In the genomic region with DNA sequence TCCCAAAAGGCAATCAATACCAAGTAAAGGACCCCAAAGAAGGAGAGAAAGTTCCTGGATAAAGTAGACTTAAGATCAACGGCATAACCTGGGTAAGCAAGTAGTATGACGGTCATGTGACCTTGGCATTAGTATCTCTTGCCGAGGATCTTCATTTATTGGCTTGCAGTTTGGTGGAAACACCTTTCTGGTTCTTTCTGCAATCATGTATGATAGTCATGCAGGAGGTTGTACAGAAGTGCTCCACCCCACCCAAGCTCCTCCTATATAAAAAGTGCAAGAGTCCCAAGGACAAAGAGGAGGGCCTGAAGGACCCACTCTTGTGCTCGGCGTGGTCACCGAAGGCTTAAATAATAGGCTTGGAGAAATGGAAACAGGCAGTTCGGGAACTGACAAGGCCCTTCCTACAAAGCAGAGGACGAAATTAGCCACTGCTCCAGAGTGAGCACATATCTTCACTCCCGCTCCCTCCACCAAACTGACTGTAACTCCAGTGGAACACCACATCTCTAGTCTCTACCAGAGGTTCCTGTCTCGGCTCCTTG, we compare ENCODE assay signal across 8 cellular contexts. TPM values are rescaled to one million over a fixed set of nuclear protein-coding genes. Genes with fewer than 3 reads are reported as not detected.
DNase-seq lines count a peak whose midpoint lies in the region; ATAC-seq, FAIRE-seq and TF ChIP-seq lines count a peak whose summit lies in the region.

No MANE protein-coding gene starts in this region.

- peaks cover 0 to 27% of the 10 kb centered on the region in 2 donors for H3K36me3 Mint-ChIP-seq in CD4-positive, alpha-beta memory T cell
- H3K36me3 Mint-ChIP-seq in naive thymus-derived CD8-positive, alpha-beta T cell: peaks cover 0 to 30% (median 0%) of the 10 kb centered on the region in 3 donors

- peak; percentile 35 for TF ChIP-seq POLR2A in endothelial cell of umbilical vein (IDR thresholded peaks at IDR 0.05; ENCODE audit: low read depth, low read length)

- peak overlapping the region; percentile 99 for H3K27ac ChIP-seq in CD4-positive, alpha-beta memory T cell (ENCODE audit: low read depth, low read length)
- H3K27ac ChIP-seq in WERI-Rb-1 (peak overlapping the region; percentile 86), endothelial cell of umbilical vein (ENCODE audit: insufficient read depth, low read depth, low read length) (peak overlapping the region; percentile 49)

- peak; percentile 5 for ATAC-seq in HG03066 (IDR thresholded peaks at IDR 0.05; ENCODE audit: low read depth, unreplicated experiment)
- peak; percentile 5 to 11 for ATAC-seq in naive thymus-derived CD8-positive, alpha-beta T cell

- peaks cover 57% of the 10 kb centered on the region for H3K4me1 ChIP-seq in CD4-positive, alpha-beta memory T cell (ENCODE audit: insufficient read depth, low read length)
- H3K4me1 ChIP-seq in endothelial cell of umbilical vein (ENCODE audit: control insufficient read depth, extremely low read depth, insufficient read depth, low read length): peaks cover 26% of the 10 kb centered on the region

- TSS peak; percentile 31 for BruUV-seq in endothelial cell of umbilical vein (replicated peaks; lab: Mats Ljungman, UMichigan)

- peaks cover 53% of the 10 kb centered on the region for H3K79me2 ChIP-seq in endothelial cell of umbilical vein (ENCODE audit: control insufficient read depth, insufficient read depth, low read length)

- intact Hi-C loops in CD4-positive, alpha-beta memory T cell (cut with micrococcal nuclease): loop anchor here (1.0 kb wide), 1 partner anchor 8 kb away; no protein-coding TSS in a partner anchor
- intact Hi-C loops in endothelial cell of umbilical vein (cut with micrococcal nuclease): no loop called here

- CTCF ChIA-PET in CD4-positive, alpha-beta memory T cell (lab: Charles Lee; ENCODE audit: partially characterized antibody): interaction anchor here (1.3 to 1.6 kb wide), 4 partner anchors 17 to 165 kb away, joined by 4 to 6 read pairs (median 6); a partner anchor contains a TSS
- CTCF ChIA-PET in endothelial cell of umbilical vein (lab: Charles Lee): interaction anchor here (2.2 kb wide), 2 partner anchors 17 to 165 kb away, joined by 6 read pairs; no protein-coding TSS in a partner anchor

- peak overlapping the region; percentile 59 for H3K9ac ChIP-seq in endothelial cell of umbilical vein (replicated peaks; ENCODE audit: extremely low read depth, insufficient read depth, low read length)

- H3K9me3 Mint-ChIP-seq in CD4-positive, alpha-beta memory T cell: no peaks in the 10 kb centered on the region
- no peaks in the 10 kb centered on the region for H3K9me3 Mint-ChIP-seq in naive thymus-derived CD8-positive, alpha-beta T cell

- H3K27me3 ChIP-seq in CD4-positive, alpha-beta memory T cell (ENCODE audit: insufficient read depth, low read length): no peaks in the 10 kb centered on the region
- H3K27me3 ChIP-seq in WERI-Rb-1 (ENCODE audit: insufficient read depth, low read depth, severe bottlenecking): no peaks in the 10 kb centered on the region
- H3K27me3 ChIP-seq in endothelial cell of umbilical vein (ENCODE audit: control insufficient read depth in 2 of 2, insufficient read depth in 2 of 2, low read length in 2 of 2): no peaks in the 10 kb centered on the region

- peaks cover 4% of the 10 kb centered on the region for H3K36me3 ChIP-seq in CD4-positive, alpha-beta memory T cell (ENCODE audit: insufficient read depth, low read length)
- H3K36me3 ChIP-seq in WERI-Rb-1 (peaks cover 47% of the 10 kb centered on the region), endothelial cell of umbilical vein (ENCODE audit: control insufficient read depth in 2 of 2, extremely low read depth in 1 of 2, insufficient read depth in 2 of 2, low read length in 2 of 2) (no peaks in the 10 kb centered on the region)

- FAIRE-seq in endothelial cell of umbilical vein (lab: Jason Lieb, UNC): peak; percentile 65

- peaks cover 31 to 67% (median 52%) of the 10 kb centered on the region in 4 donors for H3K4me1 Mint-ChIP-seq in CD4-positive, alpha-beta memory T cell
- peaks cover 22 to 68% (median 61%) of the 10 kb centered on the region in 4 donors for H3K4me1 Mint-ChIP-seq in naive thymus-derived CD8-positive, alpha-beta T cell

- no peaks in the 10 kb centered on the region for H3K9me1 ChIP-seq in endothelial cell of umbilical vein (replicated peaks; ENCODE audit: control insufficient read depth, extremely low read depth, insufficient read depth, low read length)

- H2AFZ ChIP-seq in endothelial cell of umbilical vein (ENCODE audit: low read depth, low read length): peak overlapping the region; percentile 4

- dilution Hi-C loops in endothelial cell of umbilical vein (cut with MboI; ENCODE audit: extremely low pct_ligation_motif_present, low sequenced_read_pairs): no loop called here

- H3K4me3 Mint-ChIP-seq in CD4-positive, alpha-beta memory T cell: peak overlapping the region; percentile 90 to 97 (median 96)
- H3K4me3 Mint-ChIP-seq in naive thymus-derived CD8-positive, alpha-beta T cell: peak overlapping the region; percentile 92 to 98 (median 94)

- peak; percentile 38 to 67 (median 49) for DNase-seq in CD4-positive, alpha-beta memory T cell
- no peak for DNase-seq in WERI-Rb-1
- DNase-seq in endothelial cell of umbilical vein (ENCODE audit: low read depth, low spot score): no peak
- peak in 5 of 10 donors; percentile 4 to 50 (median 28) for DNase-seq in naive thymus-derived CD8-positive, alpha-beta T cell
- no peak for DNase-seq in stimulated activated CD8-positive, alpha-beta memory T cell treated with anti-CD3 and anti-CD28 coated beads, Interleukin-4, amount 100 ng/mL, for 48 hours
- DNase-seq in NCI-H1694 treated with DMSO at 0.1 percent for 48 hours (lab: John Stamatoyannopoulos, UW): no peak
- no peak for DNase-seq in DMS153 (lab: John Stamatoyannopoulos, UW)

- peak overlapping the region; percentile 95 to 99 (median 98) for H3K27ac Mint-ChIP-seq in CD4-positive, alpha-beta memory T cell
- H3K27ac Mint-ChIP-seq in naive thymus-derived CD8-positive, alpha-beta T cell: peak overlapping the region; percentile 94 to 99 (median 98)

- peak overlapping the region; percentile 91 for H3K4me2 ChIP-seq in endothelial cell of umbilical vein (ENCODE audit: insufficient read depth, low read length)

- H4K20me1 ChIP-seq in endothelial cell of umbilical vein (replicated peaks; ENCODE audit: control insufficient read depth, extremely low read depth, insufficient read depth, low read length): peaks cover 2% of the 10 kb centered on the region

- TF ChIP-seq CTCF in WERI-Rb-1 (IDR thresholded peaks at IDR 0.05; ENCODE audit: low read depth, low read length) (no peak), endothelial cell of umbilical vein (IDR thresholded peaks at IDR 0.05; ENCODE audit: extremely low read depth in 1 of 2, insufficient read depth in 1 of 2, low read depth in 1 of 2, low read length in 2 of 2) (no peak)

- no peaks in the 10 kb centered on the region for H3K27me3 Mint-ChIP-seq in CD4-positive, alpha-beta memory T cell
- H3K27me3 Mint-ChIP-seq in naive thymus-derived CD8-positive, alpha-beta T cell: no peaks in the 10 kb centered on the region

- no peaks in the 10 kb centered on the region for H3K9me3 ChIP-seq in CD4-positive, alpha-beta memory T cell (ENCODE audit: control insufficient read depth in 1 of 2, low read length in 2 of 2)
- H3K9me3 ChIP-seq in WERI-Rb-1 (ENCODE audit: severe bottlenecking) (no peaks in the 10 kb centered on the region), endothelial cell of umbilical vein (replicated peaks; ENCODE audit: control insufficient read depth, insufficient read depth, low read length) (no peaks in the 10 kb centered on the region)

- POLR2A ChIA-PET in CD4-positive, alpha-beta memory T cell (lab: Charles Lee; ENCODE audit: partially characterized antibody): interaction anchor here (0.6 to 2.8 kb wide), 17 partner anchors 8 to 427 kb away, joined by 3 to 11 read pairs (median 4); a partner anchor contains a TSS
- POLR2A ChIA-PET in endothelial cell of umbilical vein (lab: Charles Lee): interaction anchor here (1.1 kb wide), 1 partner anchor 102 kb away, joined by 3 read pairs; no protein-coding TSS in a partner anchor
- POLR2A ChIA-PET in naive thymus-derived CD8-positive, alpha-beta T cell (lab: Charles Lee): interaction anchor here (0.5 to 2.1 kb wide), 16 partner anchors 8 to 470 kb away, joined by 3 to 8 read pairs (median 4); a partner anchor contains a TSS

- peak overlapping the region; percentile 79 to 83 for H3K4me3 ChIP-seq in CD4-positive, alpha-beta memory T cell (ENCODE audit: low read length in 2 of 2)
- H3K4me3 ChIP-seq in WERI-Rb-1 (ENCODE audit: low read depth, low read length) (peak overlapping the region; percentile 71), endothelial cell of umbilical vein (replicated peaks in 1 of 3; ENCODE audit: insufficient read depth in 1 of 3, low read depth in 1 of 3, low read length in 3 of 3) (peak overlapping the region; percentile 2 to 91 (median 88))

RNA-seq across cellular contexts. Expression of a gene that starts 0.8 kb away (rescaled TPM):
- total RNA-seq in CD4-positive, alpha-beta memory T cell: 100 to 1,000 TPM; 134 to 136 TPM
- polyA plus RNA-seq in CD4-positive, alpha-beta memory T cell: 10 to 100 TPM; 73.1 to 98.7 TPM
- 296 and 312 TPM in 2 replicates for total RNA-seq in endothelial cell of umbilical vein
- polyA plus RNA-seq in endothelial cell of umbilical vein: 115 and 129 TPM in 2 replicates
- 159 and 170 TPM in 2 replicates for polyA plus RNA-seq in endothelial cell of umbilical vein (2011; cell fraction: cytosol; rRNA removed)
- 202 and 273 TPM in 2 replicates for polyA plus RNA-seq in endothelial cell of umbilical vein (2011; cell fraction: nucleus; rRNA removed)
- polyA plus RNA-seq in endothelial cell of umbilical vein (2012): 225 and 235 TPM in 2 replicates
- polyA minus RNA-seq in endothelial cell of umbilical vein: 206 and 230 TPM in 2 replicates
- polyA minus RNA-seq in endothelial cell of umbilical vein (2011; cell fraction: cytosol; rRNA and poly(A)+ RNA removed): 211 TPM
- polyA minus RNA-seq in endothelial cell of umbilical vein (2011; cell fraction: nucleus; rRNA and poly(A)+ RNA removed): 101 and 170 TPM in 2 replicates
- 100 to 1,000 TPM; 115 to 127 TPM for total RNA-seq in naive thymus-derived CD8-positive, alpha-beta T cell
- 10 to 100 TPM; 48.3 to 68.8 (median 50.2) TPM for polyA plus RNA-seq in naive thymus-derived CD8-positive, alpha-beta T cell

RNA-seq across cellular contexts. Expression of a gene that starts 16.4 kb away (rescaled TPM):
- total RNA-seq in CD4-positive, alpha-beta memory T cell: 10 to 100 TPM; 93.5 to 95.8 TPM
- polyA plus RNA-seq in CD4-positive, alpha-beta memory T cell: 100 to 1,000 TPM; 174 to 184 TPM
- 166 and 183 TPM in 2 replicates for total RNA-seq in endothelial cell of umbilical vein
- 205 and 256 TPM in 2 replicates for polyA plus RNA-seq in endothelial cell of umbilical vein
- 238 and 263 TPM in 2 replicates for polyA plus RNA-seq in endothelial cell of umbilical vein (2011; cell fraction: cytosol; rRNA removed)
- polyA plus RNA-seq in endothelial cell of umbilical vein (2011; cell fraction: nucleus; rRNA removed): 141 and 154 TPM in 2 replicates
- 181 and 192 TPM in 2 replicates for polyA plus RNA-seq in endothelial cell of umbilical vein (2012)
- 143 and 166 TPM in 2 replicates for polyA minus RNA-seq in endothelial cell of umbilical vein
- polyA minus RNA-seq in endothelial cell of umbilical vein (2011; cell fraction: cytosol; rRNA and poly(A)+ RNA removed): 74.5 TPM
- polyA minus RNA-seq in endothelial cell of umbilical vein (2011; cell fraction: nucleus; rRNA and poly(A)+ RNA removed): 38.9 and 39.9 TPM in 2 replicates
- 10 to 100 TPM; 79.9 to 85.6 TPM for total RNA-seq in naive thymus-derived CD8-positive, alpha-beta T cell
- 100 to 1,000 TPM; 173 to 196 (median 179) TPM for polyA plus RNA-seq in naive thymus-derived CD8-positive, alpha-beta T cell

RNA-seq across cellular contexts. Expression of a gene that starts 32.6 kb away (rescaled TPM):
- 10 to 100 TPM; 35.3 to 38.6 TPM for total RNA-seq in CD4-positive, alpha-beta memory T cell
- 10 to 100 TPM in 1 of 2 donors, 1 to 10 TPM in 1; 8.7 to 11.7 TPM for polyA plus RNA-seq in CD4-positive, alpha-beta memory T cell
- total RNA-seq in endothelial cell of umbilical vein: 14.7 and 15.3 TPM in 2 replicates
- 30.2 and 32.4 TPM in 2 replicates for polyA plus RNA-seq in endothelial cell of umbilical vein
- polyA plus RNA-seq in endothelial cell of umbilical vein (2011; cell fraction: cytosol; rRNA removed): 17.9 and 20.5 TPM in 2 replicates
- polyA plus RNA-seq in endothelial cell of umbilical vein (2011; cell fraction: nucleus; rRNA removed): 61.0 and 72.5 TPM in 2 replicates
- 10.6 and 14.3 TPM in 2 replicates for polyA plus RNA-seq in endothelial cell of umbilical vein (2012)
- 16.0 and 19.3 TPM in 2 replicates for polyA minus RNA-seq in endothelial cell of umbilical vein
- polyA minus RNA-seq in endothelial cell of umbilical vein (2011; cell fraction: cytosol; rRNA and poly(A)+ RNA removed): 9.3 TPM
- 14.1 and 17.1 TPM in 2 replicates for polyA minus RNA-seq in endothelial cell of umbilical vein (2011; cell fraction: nucleus; rRNA and poly(A)+ RNA removed)
- 10 to 100 TPM; 37.7 to 39.0 TPM for total RNA-seq in naive thymus-derived CD8-positive, alpha-beta T cell
- polyA plus RNA-seq in naive thymus-derived CD8-positive, alpha-beta T cell: 10 to 100 TPM in 1 of 3 donors, 1 to 10 TPM in 2; 7.4 to 15.7 (median 9.6) TPM

RNA-seq across cellular contexts. Expression of a gene that starts 34.4 kb away (rescaled TPM):
- total RNA-seq in CD4-positive, alpha-beta memory T cell: 100 to 1,000 TPM; 193 to 203 TPM
- 10 to 100 TPM in 1 of 2 donors, 1 to 10 TPM in 1; 5.6 to 10.2 TPM for polyA plus RNA-seq in CD4-positive, alpha-beta memory T cell
- 21.5 and 24.4 TPM in 2 replicates for total RNA-seq in endothelial cell of umbilical vein
- polyA plus RNA-seq in endothelial cell of umbilical vein: 21.0 and 21.9 TPM in 2 replicates
- 7.7 and 9.1 TPM in 2 replicates for polyA plus RNA-seq in endothelial cell of umbilical vein (2011; cell fraction: cytosol; rRNA removed)
- polyA plus RNA-seq in endothelial cell of umbilical vein (2011; cell fraction: nucleus; rRNA removed): 319 and 357 TPM in 2 replicates
- polyA plus RNA-seq in endothelial cell of umbilical vein (2012): 14.4 and 14.8 TPM in 2 replicates
- polyA minus RNA-seq in endothelial cell of umbilical vein: 41.2 and 42.8 TPM in 2 replicates
- polyA minus RNA-seq in endothelial cell of umbilical vein (2011; cell fraction: cytosol; rRNA and poly(A)+ RNA removed): 9.5 TPM
- 31.3 and 47.7 TPM in 2 replicates for polyA minus RNA-seq in endothelial cell of umbilical vein (2011; cell fraction: nucleus; rRNA and poly(A)+ RNA removed)
- total RNA-seq in naive thymus-derived CD8-positive, alpha-beta T cell: 100 to 1,000 TPM; 210 to 216 TPM
- 10 to 100 TPM; 10.5 to 11.9 (median 11.0) TPM for polyA plus RNA-seq in naive thymus-derived CD8-positive, alpha-beta T cell

RNA-seq across cellular contexts. Expression of a gene that starts 39.3 kb away (rescaled TPM):
- total RNA-seq in CD4-positive, alpha-beta memory T cell: 10 to 100 TPM; 34.1 to 34.4 TPM
- polyA plus RNA-seq in CD4-positive, alpha-beta memory T cell: 10 to 100 TPM; 30.3 to 40.1 TPM
- total RNA-seq in endothelial cell of umbilical vein: not detected in 2 replicates
- polyA plus RNA-seq in endothelial cell of umbilical vein: 0.12 TPM in 1 of 2 replicates, not detected in the other
- polyA plus RNA-seq in endothelial cell of umbilical vein (2011; cell fraction: cytosol; rRNA removed): 0.14 and 0.26 TPM in 2 replicates
- polyA plus RNA-seq in endothelial cell of umbilical vein (2011; cell fraction: nucleus; rRNA removed): 0.16 and 0.60 TPM in 2 replicates
- polyA plus RNA-seq in endothelial cell of umbilical vein (2012): 0.34 TPM in 1 of 2 replicates, not detected in the other
- polyA minus RNA-seq in endothelial cell of umbilical vein: 0.51 TPM in 1 of 2 replicates, not detected in the other
- polyA minus RNA-seq in endothelial cell of umbilical vein (2011; cell fraction: cytosol; rRNA and poly(A)+ RNA removed): not detected
- polyA minus RNA-seq in endothelial cell of umbilical vein (2011; cell fraction: nucleus; rRNA and poly(A)+ RNA removed): not detected in 2 replicates
- total RNA-seq in naive thymus-derived CD8-positive, alpha-beta T cell: 10 to 100 TPM; 32.4 to 35.3 TPM
- polyA plus RNA-seq in naive thymus-derived CD8-positive, alpha-beta T cell: 10 to 100 TPM; 12.3 to 16.6 (median 16.2) TPM

Comparison
In these comparisons a context has a peak if more than half of its experiments do, and no peak if none do; other contexts are left out.
1. DNase-seq: peak in CD4-positive, alpha-beta memory T cell (5 of 5); none in WERI-Rb-1 (single experiment), endothelial cell of umbilical vein (single experiment), stimulated activated CD8-positive, alpha-beta memory T cell treated with anti-CD3 and anti-CD28 coated beads, Interleukin-4, amount 100 ng/mL, for 48 hours (single experiment), NCI-H1694 treated with DMSO at 0.1 percent for 48 hours (single experiment) and DMS153 (single experiment).
2. H3K27ac ChIP-seq: peak in every context shown above with its lines; median percentile 99 in CD4-positive, alpha-beta memory T cell; 86 in WERI-Rb-1; 49 in endothelial cell of umbilical vein.
3. Peak in every context shown above with its lines, with median percentiles within 50 percentile points of each other: H3K4me3 ChIP-seq.